Comparison of ENCODE assay signal across 1 cellular context in genomic region chr1:109307363-109308021, GRCh38.
TF ChIP-seq lines count a peak whose summit lies in the region.

No MANE protein-coding gene starts in this region.

TF ChIP-seq in K562, 482 proteins besides CTCF, POLR2A, EP300 and RAD21 (continued from another document and continues in another):
- TF ChIP-seq ZBTB11 (CRISPR knock-in tag; IDR thresholded peaks at IDR 0.05) (no peak), ZNF239 (CRISPR knock-in tag; IDR thresholded peaks at IDR 0.05) (no peak), ZEB2 (IDR thresholded peaks at IDR 0.05) (peak; percentile 60; the same call in 1 of the 2 replicates), HDAC2 (IDR thresholded peaks at IDR 0.05) (peak; percentile 97), ZNF407 (IDR thresholded peaks at IDR 0.05; ENCODE audit: low read depth) (no peak), CREM (IDR thresholded peaks at IDR 0.05; ENCODE audit: low read depth) (peak; percentile 53), ZNF347 (CRISPR knock-in tag; IDR thresholded peaks at IDR 0.05; ENCODE audit: low read depth) (no peak), ERF (CRISPR knock-in tag; IDR thresholded peaks at IDR 0.05) (no peak), POLR2H (tag; IDR thresholded peaks at IDR 0.05; ENCODE audit: low read depth) (no peak), ZNF507 (tag; conservative IDR thresholded peaks at IDR 0.05) (no peak), ZNF431 (CRISPR knock-in tag; IDR thresholded peaks at IDR 0.05) (peak; percentile 59; the same call in 1 of the 2 replicates), IFI16 (CRISPR knock-in tag; IDR thresholded peaks at IDR 0.05) (no peak), XRCC5 (IDR thresholded peaks at IDR 0.05; ENCODE audit: low read depth, low read length) (no peak), ADNP (tag; IDR thresholded peaks at IDR 0.05) (no peak), SP2 (IDR thresholded peaks at IDR 0.05; ENCODE audit: extremely low read depth, low read depth, low read length, poor library complexity, severe bottlenecking) (no peak), HDAC3 (IDR thresholded peaks at IDR 0.05; ENCODE audit: borderline replicate concordance, partially characterized antibody) (peak; percentile 87), ETV5 (CRISPR knock-in tag; IDR thresholded peaks at IDR 0.05; ENCODE audit: low read depth) (peak; percentile 59; the same call in 1 of the 2 replicates), MLX (CRISPR knock-in tag; conservative IDR thresholded peaks at IDR 0.05) (no peak), SMARCE1 (IDR thresholded peaks at IDR 0.05) (peak; percentile 88), FOXA3 (CRISPR knock-in tag; conservative IDR thresholded peaks at IDR 0.05 in 1 of 2, IDR thresholded peaks at IDR 0.05 in 1 of 2) (no peak), C11orf30 (IDR thresholded peaks at IDR 0.05; ENCODE audit: low read depth) (peak; percentile 81), HNRNPUL1 (IDR thresholded peaks at IDR 0.05; ENCODE audit: low read length) (0 out of 2 replicates have a peak, but pooled peaks have one; percentile 51), FOS (IDR thresholded peaks at IDR 0.05; ENCODE audit: extremely low read depth, insufficient read length) (no peak), TRIM25 (IDR thresholded peaks at IDR 0.05; ENCODE audit: borderline replicate concordance) (no peak), IRF9 (tag; IDR thresholded peaks at IDR 0.05) (no peak), MNT (conservative IDR thresholded peaks at IDR 0.05) (peak in 1 of 2 experiments; percentile 59; a peak in 2 of 4 replicates), NR3C1 (CRISPR knock-in tag; IDR thresholded peaks at IDR 0.05) (no peak), E2F1 (CRISPR knock-in tag; IDR thresholded peaks at IDR 0.05) (no peak), DACH1 (IDR thresholded peaks at IDR 0.05; ENCODE audit: partially characterized antibody) (peak; percentile 77), MAFG (tag; conservative IDR thresholded peaks at IDR 0.05) (peak; percentile 70), RHOXF2B (CRISPR knock-in tag; conservative IDR thresholded peaks at IDR 0.05) (no peak), HES1 (IDR thresholded peaks at IDR 0.05; ENCODE audit: low read depth) (peak; percentile 75), ZNF512 (tag; IDR thresholded peaks at IDR 0.05) (no peak), ZFX (CRISPR knock-in tag; IDR thresholded peaks at IDR 0.05) (peak; percentile 58), SMARCA4 (IDR thresholded peaks at IDR 0.05) (peak; percentile 80), HMBOX1 (IDR thresholded peaks at IDR 0.05) (peak; percentile 91), FOXJ3 (CRISPR knock-in tag; IDR thresholded peaks at IDR 0.05) (no peak), ETS2 (tag; IDR thresholded peaks at IDR 0.05; ENCODE audit: borderline replicate concordance, poor library complexity, severe bottlenecking) (no peak), NR1H2 (CRISPR knock-in tag; IDR thresholded peaks at IDR 0.05) (no peak), STAT5A (IDR thresholded peaks at IDR 0.05; ENCODE audit: borderline replicate concordance, low read length) (peak; percentile 63), GTF2E2 (tag; IDR thresholded peaks at IDR 0.05) (no peak), SMARCC2 (IDR thresholded peaks at IDR 0.05; ENCODE audit: low read depth) (peak; percentile 73; the same call in 1 of the 2 replicates), TBP (optimal IDR thresholded peaks at IDR 0.05; ENCODE audit: low read depth, low read length) (no peak)
